Comparison of ENCODE assay signal across 10 cellular contexts in genomic region chr1:234231061-234231892, GRCh38.
DNase-seq lines count a peak whose midpoint lies in the region; TF ChIP-seq lines count a peak whose summit lies in the region.
"Had no signal": no experiment of that assay in that cellular context is flagged by ENCODE, and none has a peak within 500 bp of the region (broad histone marks: within the 10 kb centered on the region; RNA-seq: fewer than 3 reads in every experiment).

No MANE protein-coding gene starts in this region.

- H3K4me3 ChIP-seq in Jurkat, Clone E6-1 (ENCODE audit: low read length): peak overlapping the region; percentile 45

- H3K4me1 Mint-ChIP-seq in type B pancreatic cell (ENCODE audit: unreplicated experiment): peaks cover 23% of the 10 kb centered on the region

- DNase-seq in activated naive CD4-positive, alpha-beta T cell treated with Interleukin-2 at 50 U/mL for 16 hours: peak; percentile 19
- DNase-seq in activated naive CD4-positive, alpha-beta T cell (lab: John Stamatoyannopoulos, UW): no peak
- peak; percentile 16 for DNase-seq in Jurkat, Clone E6-1 (ENCODE audit: low read depth, low spot score)
- DNase-seq in ecto neural progenitor cell (ENCODE audit: low spot score) (peak; percentile 75), type B pancreatic cell (ENCODE audit: extremely low spot score, unreplicated experiment) (no peak), NCI-H1092 (lab: John Stamatoyannopoulos, UW) (no peak), DMS 273 treated with DMSO at 0.1 percent for 48 hours (lab: John Stamatoyannopoulos, UW) (no peak), NCI-H2196 treated with DMSO at 0.1 percent for 48 hours (lab: John Stamatoyannopoulos, UW; ENCODE audit: unreplicated experiment) (no peak)
- DNase-seq: amygdala, mammary epithelial cell had no signal

- H3K36me3 Mint-ChIP-seq in type B pancreatic cell: no peaks in the 10 kb centered on the region

- no peaks in the 10 kb centered on the region for H3K9me3 Mint-ChIP-seq in type B pancreatic cell

- H3K4me3 Mint-ChIP-seq in type B pancreatic cell: peak overlapping the region; percentile 18

- H3K27ac Mint-ChIP-seq in type B pancreatic cell: no peak overlapping the region

- peak; percentile 51 for TF ChIP-seq CTCF in type B pancreatic cell (conservative IDR thresholded peaks at IDR 0.05)

- H3K27me3 Mint-ChIP-seq in type B pancreatic cell: peaks cover 43% of the 10 kb centered on the region

Comparison
In these comparisons a context has a peak if more than half of its experiments do, and no peak if none do; other contexts are left out.
1. DNase-seq: peak in activated naive CD4-positive, alpha-beta T cell treated with Interleukin-2 at 50 U/mL for 16 hours (single experiment), Jurkat, Clone E6-1 (single experiment) and ecto neural progenitor cell (single experiment); none in activated naive CD4-positive, alpha-beta T cell (0 of 4), type B pancreatic cell (single experiment), NCI-H1092 (single experiment), DMS 273 treated with DMSO at 0.1 percent for 48 hours (single experiment) and NCI-H2196 treated with DMSO at 0.1 percent for 48 hours (single experiment).